ENCODE assay signal across 15 cellular contexts in the genomic region with DNA sequence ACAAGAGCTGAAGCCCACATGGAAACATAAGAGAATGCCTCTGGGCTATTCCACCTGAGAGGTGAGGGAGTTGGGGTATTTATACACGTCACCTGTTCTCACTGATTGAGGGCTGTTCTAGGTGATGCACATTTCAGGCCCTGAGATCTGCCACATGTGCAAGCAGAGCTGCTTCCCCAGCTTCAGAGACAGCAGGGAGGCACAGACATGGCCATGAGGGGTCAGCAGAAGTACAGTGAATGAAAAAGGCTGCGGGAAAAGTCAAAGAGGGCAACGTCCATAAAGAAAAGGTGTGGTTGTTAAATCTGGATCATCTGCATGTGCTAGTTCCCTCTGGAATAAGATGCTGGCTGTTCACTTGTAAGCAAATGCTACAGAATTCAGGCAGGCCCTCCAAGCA.
DNase-seq lines count a peak whose midpoint lies in the region; ATAC-seq and TF ChIP-seq lines count a peak whose summit lies in the region.
"Had no signal": no experiment of that assay in that cellular context is flagged by ENCODE, and none has a peak within 500 bp of the region (broad histone marks: within the 10 kb centered on the region; RNA-seq: fewer than 3 reads in every experiment).

No MANE protein-coding gene starts in this region.

- no peaks in the 10 kb centered on the region for H3K79me2 ChIP-seq in DND-41 (ENCODE audit: insufficient read depth, low read length)

- H3K4me3 ChIP-seq in AG10803 (ENCODE audit: low read length), result no peak overlapping the region
- no peak overlapping the region for H3K4me3 ChIP-seq in DND-41 (ENCODE audit: low read depth in 1 of 2, low read length in 2 of 2)
- H3K4me3 ChIP-seq in NB4 (ENCODE audit: low read depth, low read length), result no peak overlapping the region
- H3K4me3 ChIP-seq in dorsolateral prefrontal cortex, result no peak overlapping the region
- H3K4me3 ChIP-seq: skin epidermis had no signal

- no peak overlapping the region for H2AFZ ChIP-seq in DND-41 (ENCODE audit: low read depth, low read length)

- no peaks in the 10 kb centered on the region for H3K36me3 ChIP-seq in DND-41 (ENCODE audit: insufficient read depth, low read length)

- no peaks in the 10 kb centered on the region for H3K36me3 Mint-ChIP-seq in stimulated activated effector memory CD8-positive, alpha-beta T cell treated with anti-CD3 and anti-CD28 coated beads, Interleukin-12 subunit alpha, Interleukin-12 subunit beta, amount 100 ng/mL, for 72 hours
- H3K36me3 Mint-ChIP-seq in activated T-helper 2 cell treated with anti-CD3 and anti-CD28 coated beads, Interferon-gamma antibody, Interleukin-2, Interleukin-4, amounts not matched to agents 10 μg/mL and 5 μg/mL and 100 μg/mL, durations not matched to agents 14 hours and 24 hours and 36 hours (ENCODE audit: low read depth), result no peaks in the 10 kb centered on the region
- H3K36me3 Mint-ChIP-seq: CD4-positive, CD25-positive, alpha-beta regulatory T cell had no signal

- H3K27me3 Mint-ChIP-seq in activated T-helper 2 cell treated with anti-CD3 and anti-CD28 coated beads, Interferon-gamma antibody, Interleukin-2, Interleukin-4, amounts not matched to agents 10 μg/mL and 5 μg/mL and 100 μg/mL, durations not matched to agents 14 hours and 24 hours and 36 hours (ENCODE audit: low read depth), result peaks cover 5% of the 10 kb centered on the region

- H3K4me3 Mint-ChIP-seq in stimulated activated effector memory CD8-positive, alpha-beta T cell treated with anti-CD3 and anti-CD28 coated beads, Interleukin-12 subunit alpha, Interleukin-12 subunit beta, amount 100 ng/mL, for 72 hours, result no peak overlapping the region
- no peak overlapping the region for H3K4me3 Mint-ChIP-seq in activated T-helper 2 cell treated with anti-CD3 and anti-CD28 coated beads, Interferon-gamma antibody, Interleukin-2, Interleukin-4, amounts not matched to agents 10 μg/mL and 5 μg/mL and 100 μg/mL, durations not matched to agents 14 hours and 24 hours and 36 hours (ENCODE audit: low read depth)
- H3K4me3 Mint-ChIP-seq: CD4-positive, CD25-positive, alpha-beta regulatory T cell; nephron progenitor cell had no signal

- H3K27ac Mint-ChIP-seq in stimulated activated effector memory CD8-positive, alpha-beta T cell treated with anti-CD3 and anti-CD28 coated beads, Interleukin-12 subunit alpha, Interleukin-12 subunit beta, amount 100 ng/mL, for 72 hours, result no peak overlapping the region
- no peak overlapping the region for H3K27ac Mint-ChIP-seq in activated T-helper 2 cell treated with anti-CD3 and anti-CD28 coated beads, Interferon-gamma antibody, Interleukin-2, Interleukin-4, amounts not matched to agents 10 μg/mL and 5 μg/mL and 100 μg/mL, durations not matched to agents 14 hours and 24 hours and 36 hours
- H3K27ac Mint-ChIP-seq: CD4-positive, CD25-positive, alpha-beta regulatory T cell; nephron progenitor cell had no signal

- no peaks in the 10 kb centered on the region for H3K9me3 ChIP-seq in DND-41 (ENCODE audit: insufficient read depth, low read length, severe bottlenecking)

- H3K27ac ChIP-seq in DND-41 (ENCODE audit: low read length) (no peak overlapping the region), dorsolateral prefrontal cortex (no peak overlapping the region)
- H3K27ac ChIP-seq: skin epidermis had no signal

- intact Hi-C loops in dorsolateral prefrontal cortex (cut with DNase I), result loop anchor here (5.0 to 10.0 kb wide), 3 partner anchors 62 to 572 kb away; no protein-coding TSS in a partner anchor
- intact Hi-C loops in activated T-helper 2 cell treated with anti-CD3 and anti-CD28 coated beads, Interferon-gamma antibody, Interleukin-2, Interleukin-4, amounts not matched to agents 10 μg/mL and 5 μg/mL and 100 μg/mL, durations not matched to agents 14 hours and 24 hours and 36 hours (cut with micrococcal nuclease), result no loop called here

- no peaks in the 10 kb centered on the region for H3K4me1 ChIP-seq in DND-41 (ENCODE audit: insufficient read depth, low read length)

- TF ChIP-seq POLR2A in NB4 (IDR thresholded peaks at IDR 0.05; ENCODE audit: extremely low read depth, insufficient read length), result no peak

- H3K27me3 ChIP-seq in DND-41 (ENCODE audit: insufficient read depth, low read length, poor library complexity), result peaks cover 24% of the 10 kb centered on the region
- peaks cover 0 to 52% (median 8%) of the 10 kb centered on the region in 45 donors for H3K27me3 ChIP-seq in dorsolateral prefrontal cortex

- DNase-seq in AG10803 (ENCODE audit: low read depth) (no peak), DND-41 (no peak), NB4 (ENCODE audit: low read depth) (peak; percentile 2), dorsolateral prefrontal cortex (peak in 2 of 10 donors; percentile 13 to 52), NCI-H1436 treated with DMSO at 0.1 percent for 48 hours (lab: John Stamatoyannopoulos, UW) (no peak), NCI-H748 treated with DMSO at 0.1 percent for 48 hours (lab: John Stamatoyannopoulos, UW) (no peak)
- DNase-seq in stimulated activated effector memory CD8-positive, alpha-beta T cell treated with anti-CD3 and anti-CD28 coated beads, Interleukin-12 subunit alpha, Interleukin-12 subunit beta, amount 100 ng/mL, for 72 hours (ENCODE audit: low spot score in 2 of 2), result no peak
- no peak for DNase-seq in activated T-helper 2 cell treated with anti-CD3 and anti-CD28 coated beads, Interferon-gamma antibody, Interleukin-2, Interleukin-4, amounts not matched to agents 10 μg/mL and 5 μg/mL and 100 μg/mL, durations not matched to agents 14 hours and 24 hours and 36 hours (ENCODE audit: low spot score)
- DNase-seq: activated naive CD4-positive, alpha-beta T cell treated with Interleukin-2 at 50 U/mL for 16 hours; CD4-positive, CD25-positive, alpha-beta regulatory T cell; IMR-90; left ventricle myocardium superior; NCI-H2107; nephron progenitor cell had no signal

- H3K9ac ChIP-seq in DND-41 (ENCODE audit: low read depth, low read length), result no peak overlapping the region

- H4K20me1 ChIP-seq in DND-41 (ENCODE audit: insufficient read depth, low read length), result no peaks in the 10 kb centered on the region

- H3K4me2 ChIP-seq in DND-41 (ENCODE audit: insufficient read depth, low read length), result no peak overlapping the region

- H3K9me3 Mint-ChIP-seq in stimulated activated effector memory CD8-positive, alpha-beta T cell treated with anti-CD3 and anti-CD28 coated beads, Interleukin-12 subunit alpha, Interleukin-12 subunit beta, amount 100 ng/mL, for 72 hours, result no peaks in the 10 kb centered on the region
- no peaks in the 10 kb centered on the region for H3K9me3 Mint-ChIP-seq in activated T-helper 2 cell treated with anti-CD3 and anti-CD28 coated beads, Interferon-gamma antibody, Interleukin-2, Interleukin-4, amounts not matched to agents 10 μg/mL and 5 μg/mL and 100 μg/mL, durations not matched to agents 14 hours and 24 hours and 36 hours
- H3K9me3 Mint-ChIP-seq: CD4-positive, CD25-positive, alpha-beta regulatory T cell had no signal

- no peak for ATAC-seq in DND-41 (ENCODE audit: insufficient read depth, low read depth)
- ATAC-seq in stimulated activated effector memory CD8-positive, alpha-beta T cell treated with anti-CD3 and anti-CD28 coated beads, Interleukin-12 subunit alpha, Interleukin-12 subunit beta, amount 100 ng/mL, for 72 hours, result no peak
- ATAC-seq: left ventricle myocardium superior had no signal

- TF ChIP-seq CTCF in AG10803 (conservative IDR thresholded peaks at IDR 0.05; ENCODE audit: low read length), result peak; percentile 33
- TF ChIP-seq CTCF in DND-41 (IDR thresholded peaks at IDR 0.05; ENCODE audit: borderline replicate concordance, extremely low read depth, low read length, poor library complexity, severe bottlenecking), result peak; percentile 26
- no peak for TF ChIP-seq CTCF in NB4 (IDR thresholded peaks at IDR 0.05; ENCODE audit: low read depth, low read length)
- peak in 50 of 56 donors; percentile 12 to 71 (median 42) for TF ChIP-seq CTCF in dorsolateral prefrontal cortex (IDR thresholded peaks at IDR 0.05 in 54 of 56, conservative IDR thresholded peaks at IDR 0.05 in 2 of 56; ENCODE audit: low read depth in 1 of 56, partially characterized antibody in 56 of 56)

- no peaks in the 10 kb centered on the region for H3K4me1 Mint-ChIP-seq in stimulated activated effector memory CD8-positive, alpha-beta T cell treated with anti-CD3 and anti-CD28 coated beads, Interleukin-12 subunit alpha, Interleukin-12 subunit beta, amount 100 ng/mL, for 72 hours
- peaks cover 9% of the 10 kb centered on the region for H3K4me1 Mint-ChIP-seq in activated T-helper 2 cell treated with anti-CD3 and anti-CD28 coated beads, Interferon-gamma antibody, Interleukin-2, Interleukin-4, amounts not matched to agents 10 μg/mL and 5 μg/mL and 100 μg/mL, durations not matched to agents 14 hours and 24 hours and 36 hours (ENCODE audit: low read depth)
- H3K4me1 Mint-ChIP-seq: CD4-positive, CD25-positive, alpha-beta regulatory T cell; nephron progenitor cell had no signal
